Comparison of ENCODE assay signal across 1 cellular context in the genomic region with DNA sequence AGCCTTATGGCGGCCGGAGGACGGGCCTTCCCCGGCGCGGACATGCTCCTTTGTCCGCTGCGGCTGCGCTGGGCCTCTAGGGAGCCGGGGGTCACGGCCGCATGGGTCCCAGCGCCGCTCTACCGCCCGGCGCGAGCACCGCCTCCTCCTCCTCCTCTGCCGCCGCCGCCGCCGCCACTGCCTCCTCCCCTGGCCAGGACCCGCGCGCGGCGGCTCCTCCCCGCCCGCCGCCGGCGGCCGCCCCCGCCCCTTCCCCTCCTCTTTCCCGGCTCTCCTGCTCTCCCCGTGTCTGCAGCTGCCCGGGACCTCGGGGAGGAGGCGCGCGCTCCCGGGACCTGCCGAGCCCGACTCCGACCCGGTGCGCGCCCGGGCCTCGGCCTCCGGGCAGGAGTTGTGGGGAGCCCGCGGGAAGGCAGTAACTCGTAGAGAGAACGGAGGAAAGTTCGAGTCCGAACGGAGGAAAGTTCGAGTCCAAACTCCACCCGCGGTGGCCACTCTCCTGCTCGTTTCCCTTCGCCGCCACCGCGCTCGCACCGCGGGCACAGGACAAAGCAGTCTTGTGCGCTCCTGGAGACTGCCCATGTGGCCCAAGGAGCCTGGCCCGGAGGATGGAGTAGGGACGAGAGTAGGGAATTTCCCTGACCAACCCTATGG.
TF ChIP-seq lines count a peak whose summit lies in the region.

A gene with protein sequence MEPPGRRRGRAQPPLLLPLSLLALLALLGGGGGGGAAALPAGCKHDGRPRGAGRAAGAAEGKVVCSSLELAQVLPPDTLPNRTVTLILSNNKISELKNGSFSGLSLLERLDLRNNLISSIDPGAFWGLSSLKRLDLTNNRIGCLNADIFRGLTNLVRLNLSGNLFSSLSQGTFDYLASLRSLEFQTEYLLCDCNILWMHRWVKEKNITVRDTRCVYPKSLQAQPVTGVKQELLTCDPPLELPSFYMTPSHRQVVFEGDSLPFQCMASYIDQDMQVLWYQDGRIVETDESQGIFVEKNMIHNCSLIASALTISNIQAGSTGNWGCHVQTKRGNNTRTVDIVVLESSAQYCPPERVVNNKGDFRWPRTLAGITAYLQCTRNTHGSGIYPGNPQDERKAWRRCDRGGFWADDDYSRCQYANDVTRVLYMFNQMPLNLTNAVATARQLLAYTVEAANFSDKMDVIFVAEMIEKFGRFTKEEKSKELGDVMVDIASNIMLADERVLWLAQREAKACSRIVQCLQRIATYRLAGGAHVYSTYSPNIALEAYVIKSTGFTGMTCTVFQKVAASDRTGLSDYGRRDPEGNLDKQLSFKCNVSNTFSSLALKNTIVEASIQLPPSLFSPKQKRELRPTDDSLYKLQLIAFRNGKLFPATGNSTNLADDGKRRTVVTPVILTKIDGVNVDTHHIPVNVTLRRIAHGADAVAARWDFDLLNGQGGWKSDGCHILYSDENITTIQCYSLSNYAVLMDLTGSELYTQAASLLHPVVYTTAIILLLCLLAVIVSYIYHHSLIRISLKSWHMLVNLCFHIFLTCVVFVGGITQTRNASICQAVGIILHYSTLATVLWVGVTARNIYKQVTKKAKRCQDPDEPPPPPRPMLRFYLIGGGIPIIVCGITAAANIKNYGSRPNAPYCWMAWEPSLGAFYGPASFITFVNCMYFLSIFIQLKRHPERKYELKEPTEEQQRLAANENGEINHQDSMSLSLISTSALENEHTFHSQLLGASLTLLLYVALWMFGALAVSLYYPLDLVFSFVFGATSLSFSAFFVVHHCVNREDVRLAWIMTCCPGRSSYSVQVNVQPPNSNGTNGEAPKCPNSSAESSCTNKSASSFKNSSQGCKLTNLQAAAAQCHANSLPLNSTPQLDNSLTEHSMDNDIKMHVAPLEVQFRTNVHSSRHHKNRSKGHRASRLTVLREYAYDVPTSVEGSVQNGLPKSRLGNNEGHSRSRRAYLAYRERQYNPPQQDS (N-terminal part only) (minus strand): TSS at position 179 of the 654 bp plus-strand sequence. CDS start 282 bp downstream, outside the sequence.

TF ChIP-seq in HepG2, 621 proteins besides CTCF, POLR2A, EP300 and RAD21 (continued from another document and continues in another):
- TF ChIP-seq, protein P1, sequence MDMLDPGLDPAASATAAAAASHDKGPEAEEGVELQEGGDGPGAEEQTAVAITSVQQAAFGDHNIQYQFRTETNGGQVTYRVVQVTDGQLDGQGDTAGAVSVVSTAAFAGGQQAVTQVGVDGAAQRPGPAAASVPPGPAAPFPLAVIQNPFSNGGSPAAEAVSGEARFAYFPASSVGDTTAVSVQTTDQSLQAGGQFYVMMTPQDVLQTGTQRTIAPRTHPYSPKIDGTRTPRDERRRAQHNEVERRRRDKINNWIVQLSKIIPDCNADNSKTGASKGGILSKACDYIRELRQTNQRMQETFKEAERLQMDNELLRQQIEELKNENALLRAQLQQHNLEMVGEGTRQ (IDR thresholded peaks at IDR 0.05; ENCODE audit: low read depth, low read length) = no peak
- TF ChIP-seq, protein P1 (CRISPR knock-in tag; IDR thresholded peaks at IDR 0.05; ENCODE audit: borderline replicate concordance) = no peak
- TF ChIP-seq KLF6 (CRISPR knock-in tag; IDR thresholded peaks at IDR 0.05) (no peak), NKX3-1 (CRISPR knock-in tag; IDR thresholded peaks at IDR 0.05) (no peak), PCBP1 (IDR thresholded peaks at IDR 0.05; ENCODE audit: borderline replicate concordance, low read depth, low read length) (no peak), POLR2AphosphoS5 (IDR thresholded peaks at IDR 0.05; ENCODE audit: low read depth, low read length) (no peak; the same call in 1 of the 2 replicates), ZNF530 (CRISPR knock-in tag; IDR thresholded peaks at IDR 0.05; ENCODE audit: low read depth) (no peak), FOXC1 (CRISPR knock-in tag; IDR thresholded peaks at IDR 0.05; ENCODE audit: borderline replicate concordance) (no peak; the same call in 1 of the 2 replicates), TSC22D2 (CRISPR knock-in tag; IDR thresholded peaks at IDR 0.05; ENCODE audit: borderline replicate concordance) (0 out of 2 replicates have a peak, but pooled peaks have one; percentile 34), HNRNPK (IDR thresholded peaks at IDR 0.05; ENCODE audit: low read depth, low read length, poor library complexity, severe bottlenecking) (peak; percentile 27), ATF7-NPFF (CRISPR knock-in tag; IDR thresholded peaks at IDR 0.05; ENCODE audit: low read depth) (0 out of 2 replicates have a peak, but pooled peaks have one; percentile 62), MYNN (CRISPR knock-in tag; IDR thresholded peaks at IDR 0.05; ENCODE audit: low read depth) (no peak), ZNF33B (CRISPR knock-in tag; IDR thresholded peaks at IDR 0.05) (0 out of 2 replicates have a peak, but pooled peaks have one; percentile 51), FOXA3 (CRISPR knock-in tag; IDR thresholded peaks at IDR 0.05) (no peak), KMT2A (CRISPR knock-in tag; IDR thresholded peaks at IDR 0.05) (peak; percentile 45; the same call in 1 of the 2 replicates), FOXO1 (CRISPR knock-in tag; IDR thresholded peaks at IDR 0.05) (no peak), ATAD3A (CRISPR knock-in tag; IDR thresholded peaks at IDR 0.05) (no peak), DPF2 (CRISPR knock-in tag; IDR thresholded peaks at IDR 0.05; ENCODE audit: borderline replicate concordance, low read depth) (no peak), HMGA1 (CRISPR knock-in tag; conservative IDR thresholded peaks at IDR 0.05) (no peak), XBP1 (CRISPR knock-in tag; IDR thresholded peaks at IDR 0.05) (no peak), NONO (IDR thresholded peaks at IDR 0.05) (no peak), NONO (CRISPR knock-in tag; conservative IDR thresholded peaks at IDR 0.05) (peak; percentile 64), ZNF232 (CRISPR knock-in tag; IDR thresholded peaks at IDR 0.05; ENCODE audit: borderline replicate concordance) (no peak), ZSCAN29 (CRISPR knock-in tag; conservative IDR thresholded peaks at IDR 0.05) (no peak), ADNP (CRISPR knock-in tag; IDR thresholded peaks at IDR 0.05) (no peak), PAWR (CRISPR knock-in tag; IDR thresholded peaks at IDR 0.05; ENCODE audit: borderline replicate concordance) (no peak), SAP130 (CRISPR knock-in tag; IDR thresholded peaks at IDR 0.05; ENCODE audit: low read depth) (peak; percentile 51), MTA3 (CRISPR knock-in tag; IDR thresholded peaks at IDR 0.05) (no peak), NFE2L2 (IDR thresholded peaks at IDR 0.05; ENCODE audit: low read length) (no peak), ZNF678 (CRISPR knock-in tag; IDR thresholded peaks at IDR 0.05) (no peak), AGO2 (optimal IDR thresholded peaks at IDR 0.05; ENCODE audit: low read depth, low read length) (peak; percentile 47), SMAD1 (CRISPR knock-in tag; IDR thresholded peaks at IDR 0.05; ENCODE audit: borderline replicate concordance, low read depth) (no peak), ZNF44 (CRISPR knock-in tag; IDR thresholded peaks at IDR 0.05) (no peak)
- TF ChIP-seq, protein P2, sequence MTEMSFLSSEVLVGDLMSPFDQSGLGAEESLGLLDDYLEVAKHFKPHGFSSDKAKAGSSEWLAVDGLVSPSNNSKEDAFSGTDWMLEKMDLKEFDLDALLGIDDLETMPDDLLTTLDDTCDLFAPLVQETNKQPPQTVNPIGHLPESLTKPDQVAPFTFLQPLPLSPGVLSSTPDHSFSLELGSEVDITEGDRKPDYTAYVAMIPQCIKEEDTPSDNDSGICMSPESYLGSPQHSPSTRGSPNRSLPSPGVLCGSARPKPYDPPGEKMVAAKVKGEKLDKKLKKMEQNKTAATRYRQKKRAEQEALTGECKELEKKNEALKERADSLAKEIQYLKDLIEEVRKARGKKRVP (CRISPR knock-in tag; IDR thresholded peaks at IDR 0.05) = no peak
- TF ChIP-seq, protein P3, sequence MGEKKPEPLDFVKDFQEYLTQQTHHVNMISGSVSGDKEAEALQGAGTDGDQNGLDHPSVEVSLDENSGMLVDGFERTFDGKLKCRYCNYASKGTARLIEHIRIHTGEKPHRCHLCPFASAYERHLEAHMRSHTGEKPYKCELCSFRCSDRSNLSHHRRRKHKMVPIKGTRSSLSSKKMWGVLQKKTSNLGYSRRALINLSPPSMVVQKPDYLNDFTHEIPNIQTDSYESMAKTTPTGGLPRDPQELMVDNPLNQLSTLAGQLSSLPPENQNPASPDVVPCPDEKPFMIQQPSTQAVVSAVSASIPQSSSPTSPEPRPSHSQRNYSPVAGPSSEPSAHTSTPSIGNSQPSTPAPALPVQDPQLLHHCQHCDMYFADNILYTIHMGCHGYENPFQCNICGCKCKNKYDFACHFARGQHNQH (CRISPR knock-in tag; IDR thresholded peaks at IDR 0.05) = no peak
- TF ChIP-seq, protein P4, sequence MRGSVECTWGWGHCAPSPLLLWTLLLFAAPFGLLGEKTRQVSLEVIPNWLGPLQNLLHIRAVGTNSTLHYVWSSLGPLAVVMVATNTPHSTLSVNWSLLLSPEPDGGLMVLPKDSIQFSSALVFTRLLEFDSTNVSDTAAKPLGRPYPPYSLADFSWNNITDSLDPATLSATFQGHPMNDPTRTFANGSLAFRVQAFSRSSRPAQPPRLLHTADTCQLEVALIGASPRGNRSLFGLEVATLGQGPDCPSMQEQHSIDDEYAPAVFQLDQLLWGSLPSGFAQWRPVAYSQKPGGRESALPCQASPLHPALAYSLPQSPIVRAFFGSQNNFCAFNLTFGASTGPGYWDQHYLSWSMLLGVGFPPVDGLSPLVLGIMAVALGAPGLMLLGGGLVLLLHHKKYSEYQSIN (CRISPR knock-in tag; IDR thresholded peaks at IDR 0.05; ENCODE audit: borderline replicate concordance) = no peak
- TF ChIP-seq, protein P5, sequence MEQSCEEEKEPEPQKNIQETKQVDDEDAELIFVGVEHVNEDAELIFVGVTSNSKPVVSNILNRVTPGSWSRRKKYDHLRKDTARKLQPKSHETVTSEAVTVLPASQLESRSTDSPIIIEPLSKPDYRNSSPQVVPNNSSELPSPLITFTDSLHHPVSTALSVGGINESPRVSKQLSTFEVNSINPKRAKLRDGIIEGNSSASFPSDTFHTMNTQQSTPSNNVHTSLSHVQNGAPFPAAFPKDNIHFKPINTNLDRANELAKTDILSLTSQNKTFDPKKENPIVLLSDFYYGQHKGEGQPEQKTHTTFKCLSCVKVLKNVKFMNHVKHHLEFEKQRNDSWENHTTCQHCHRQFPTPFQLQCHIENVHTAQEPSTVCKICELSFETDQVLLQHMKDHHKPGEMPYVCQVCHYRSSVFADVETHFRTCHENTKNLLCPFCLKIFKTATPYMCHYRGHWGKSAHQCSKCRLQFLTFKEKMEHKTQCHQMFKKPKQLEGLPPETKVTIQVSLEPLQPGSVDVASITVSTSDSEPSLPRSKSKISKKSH (CRISPR knock-in tag; IDR thresholded peaks at IDR 0.05; ENCODE audit: borderline replicate concordance) = no peak
- TF ChIP-seq, protein P6, sequence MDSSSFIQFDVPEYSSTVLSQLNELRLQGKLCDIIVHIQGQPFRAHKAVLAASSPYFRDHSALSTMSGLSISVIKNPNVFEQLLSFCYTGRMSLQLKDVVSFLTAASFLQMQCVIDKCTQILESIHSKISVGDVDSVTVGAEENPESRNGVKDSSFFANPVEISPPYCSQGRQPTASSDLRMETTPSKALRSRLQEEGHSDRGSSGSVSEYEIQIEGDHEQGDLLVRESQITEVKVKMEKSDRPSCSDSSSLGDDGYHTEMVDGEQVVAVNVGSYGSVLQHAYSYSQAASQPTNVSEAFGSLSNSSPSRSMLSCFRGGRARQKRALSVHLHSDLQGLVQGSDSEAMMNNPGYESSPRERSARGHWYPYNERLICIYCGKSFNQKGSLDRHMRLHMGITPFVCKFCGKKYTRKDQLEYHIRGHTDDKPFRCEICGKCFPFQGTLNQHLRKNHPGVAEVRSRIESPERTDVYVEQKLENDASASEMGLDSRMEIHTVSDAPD (CRISPR knock-in tag; IDR thresholded peaks at IDR 0.05) = no peak
- TF ChIP-seq, protein P7, sequence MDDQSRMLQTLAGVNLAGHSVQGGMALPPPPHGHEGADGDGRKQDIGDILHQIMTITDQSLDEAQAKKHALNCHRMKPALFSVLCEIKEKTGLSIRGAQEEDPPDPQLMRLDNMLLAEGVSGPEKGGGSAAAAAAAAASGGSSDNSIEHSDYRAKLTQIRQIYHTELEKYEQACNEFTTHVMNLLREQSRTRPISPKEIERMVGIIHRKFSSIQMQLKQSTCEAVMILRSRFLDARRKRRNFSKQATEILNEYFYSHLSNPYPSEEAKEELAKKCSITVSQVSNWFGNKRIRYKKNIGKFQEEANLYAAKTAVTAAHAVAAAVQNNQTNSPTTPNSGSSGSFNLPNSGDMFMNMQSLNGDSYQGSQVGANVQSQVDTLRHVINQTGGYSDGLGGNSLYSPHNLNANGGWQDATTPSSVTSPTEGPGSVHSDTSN (CRISPR knock-in tag; IDR thresholded peaks at IDR 0.05; ENCODE audit: borderline replicate concordance) = no peak
- TF ChIP-seq, protein P8, sequence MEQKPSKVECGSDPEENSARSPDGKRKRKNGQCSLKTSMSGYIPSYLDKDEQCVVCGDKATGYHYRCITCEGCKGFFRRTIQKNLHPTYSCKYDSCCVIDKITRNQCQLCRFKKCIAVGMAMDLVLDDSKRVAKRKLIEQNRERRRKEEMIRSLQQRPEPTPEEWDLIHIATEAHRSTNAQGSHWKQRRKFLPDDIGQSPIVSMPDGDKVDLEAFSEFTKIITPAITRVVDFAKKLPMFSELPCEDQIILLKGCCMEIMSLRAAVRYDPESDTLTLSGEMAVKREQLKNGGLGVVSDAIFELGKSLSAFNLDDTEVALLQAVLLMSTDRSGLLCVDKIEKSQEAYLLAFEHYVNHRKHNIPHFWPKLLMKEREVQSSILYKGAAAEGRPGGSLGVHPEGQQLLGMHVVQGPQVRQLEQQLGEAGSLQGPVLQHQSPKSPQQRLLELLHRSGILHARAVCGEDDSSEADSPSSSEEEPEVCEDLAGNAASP (CRISPR knock-in tag; IDR thresholded peaks at IDR 0.05; ENCODE audit: borderline replicate concordance) = no peak
